Comparison of ENCODE assay signal across 25 cellular contexts in the genomic region with DNA sequence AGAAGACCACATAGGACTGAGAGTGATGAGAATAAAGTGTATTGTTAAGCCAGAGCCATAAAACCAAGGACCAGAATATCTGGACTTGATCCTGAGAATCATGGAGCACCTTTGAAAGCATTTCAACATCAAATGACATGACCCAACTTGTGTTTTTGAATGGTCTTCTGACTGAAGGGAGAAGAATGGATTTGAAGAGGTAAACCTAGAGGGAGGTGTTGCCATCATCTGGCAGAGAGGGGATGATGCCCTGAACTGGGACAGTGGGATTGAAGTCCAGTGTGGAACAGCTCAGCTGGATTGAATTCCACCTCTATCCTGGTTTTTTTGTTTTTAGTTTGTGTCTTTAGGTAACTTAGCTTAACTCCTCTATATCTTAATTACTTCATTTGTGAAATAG.
DNase-seq lines count a peak whose midpoint lies in the region; ATAC-seq and TF ChIP-seq lines count a peak whose summit lies in the region.
"Had no signal": no experiment of that assay in that cellular context is flagged by ENCODE, and none has a peak within 500 bp of the region (broad histone marks: within the 10 kb centered on the region; RNA-seq: fewer than 3 reads in every experiment).

No MANE protein-coding gene starts in this region.

- no peak overlapping the region for H4K5ac ChIP-seq in mesendoderm (ENCODE audit: low read length)

- H3K23ac ChIP-seq in mesendoderm (ENCODE audit: low read length): no peak overlapping the region

- H3K27ac Mint-ChIP-seq in WTC11: no peak overlapping the region
- H3K27ac Mint-ChIP-seq: activated naive CD8-positive, alpha-beta T cell treated with anti-CD3 and anti-CD28 coated beads for 36 hours; memory B cell; stimulated activated naive B cell treated with anti-CD40 and anti-IgM and Interleukin-4, amounts not matched to agents 10 μg/mL and 1 μg/mL and 100 μg/mL, for 72 hours had no signal

- H3K9me3 Mint-ChIP-seq in WTC11: no peaks in the 10 kb centered on the region
- H3K9me3 Mint-ChIP-seq: stimulated activated naive B cell treated with anti-CD40 and anti-IgM and Interleukin-4, amounts not matched to agents 10 μg/mL and 1 μg/mL and 100 μg/mL, for 72 hours had no signal

- no peaks in the 10 kb centered on the region for H3K79me1 ChIP-seq in mesendoderm (ENCODE audit: low read length)

- no peak overlapping the region for H3K4me2 ChIP-seq in mesendoderm (ENCODE audit: low read length)
- H3K4me2 ChIP-seq: A549 had no signal

- no peak overlapping the region for H2BK120ac ChIP-seq in mesendoderm (ENCODE audit: low read depth, low read length)

- no peak overlapping the region for H3K9ac ChIP-seq in mesendoderm (ENCODE audit: low read length)

- no peaks in the 10 kb centered on the region for H3K79me2 ChIP-seq in mesendoderm (ENCODE audit: control insufficient read depth, insufficient read depth, low read length)

- peaks cover 8% of the 10 kb centered on the region; the same call in 1 of the 2 replicates for H3K4me1 Mint-ChIP-seq in WTC11
- H3K4me1 Mint-ChIP-seq: activated naive CD8-positive, alpha-beta T cell treated with anti-CD3 and anti-CD28 coated beads for 36 hours; memory B cell; stimulated activated naive B cell treated with anti-CD40 and anti-IgM and Interleukin-4, amounts not matched to agents 10 μg/mL and 1 μg/mL and 100 μg/mL, for 72 hours had no signal

- peak; percentile 79 for ATAC-seq in WTC11
- ATAC-seq: A549; left colon; right cardiac atrium; stimulated activated naive B cell treated with anti-CD40 and anti-IgM and Interleukin-4, amounts not matched to agents 10 μg/mL and 1 μg/mL and 100 μg/mL, for 72 hours had no signal

- no peak overlapping the region for H3K4me3 Mint-ChIP-seq in WTC11
- H3K4me3 Mint-ChIP-seq: activated naive CD8-positive, alpha-beta T cell treated with anti-CD3 and anti-CD28 coated beads for 36 hours; memory B cell; stimulated activated naive B cell treated with anti-CD40 and anti-IgM and Interleukin-4, amounts not matched to agents 10 μg/mL and 1 μg/mL and 100 μg/mL, for 72 hours had no signal

- no peak overlapping the region for H3K4me3 ChIP-seq in mesendoderm (ENCODE audit: low read length)
- no peak overlapping the region for H3K4me3 ChIP-seq in prostate gland
- H3K4me3 ChIP-seq: A549, suprapubic skin had no signal

- no peak overlapping the region for H3K4ac ChIP-seq in mesendoderm (ENCODE audit: low read depth, low read length)

- no peak overlapping the region for H3K56ac ChIP-seq in mesendoderm (ENCODE audit: low read length)

- no peaks in the 10 kb centered on the region for H3K9me3 ChIP-seq in prostate gland
- H3K9me3 ChIP-seq: A549, suprapubic skin had no signal

- no peak overlapping the region for H2BK5ac ChIP-seq in mesendoderm (ENCODE audit: low read length)

- no peak overlapping the region for H3K18ac ChIP-seq in mesendoderm (ENCODE audit: low read length)

- H3K36me3 ChIP-seq in mesendoderm (ENCODE audit: control insufficient read depth, insufficient read depth, low read length): no peaks in the 10 kb centered on the region
- H3K36me3 ChIP-seq in prostate gland: no peaks in the 10 kb centered on the region
- H3K36me3 ChIP-seq: suprapubic skin had no signal

- POLR2A ChIA-PET in WTC11 (lab: Charles Lee): no interaction called here

- CTCF ChIA-PET in WTC11 (lab: Charles Lee): interaction anchor here (1.6 kb wide), 1 partner anchor 358 kb away, joined by 10 read pairs; no protein-coding TSS in a partner anchor

- H3K27me3 Mint-ChIP-seq in WTC11 (ENCODE audit: low read depth): no peaks in the 10 kb centered on the region
- H3K27me3 Mint-ChIP-seq: activated naive CD8-positive, alpha-beta T cell treated with anti-CD3 and anti-CD28 coated beads for 36 hours; memory B cell; stimulated activated naive B cell treated with anti-CD40 and anti-IgM and Interleukin-4, amounts not matched to agents 10 μg/mL and 1 μg/mL and 100 μg/mL, for 72 hours had no signal

- H3K4me1 ChIP-seq in mesendoderm (ENCODE audit: control insufficient read depth, low read depth, low read length) (no peaks in the 10 kb centered on the region), prostate gland (replicated peaks) (no peaks in the 10 kb centered on the region)
- H3K4me1 ChIP-seq: A549, suprapubic skin had no signal

- no peak overlapping the region for H2BK15ac ChIP-seq in mesendoderm (replicated peaks; ENCODE audit: low read depth)

- H4K8ac ChIP-seq in mesendoderm (ENCODE audit: low read depth, low read length): no peak overlapping the region

- DNase-seq in NCI-H82 (lab: John Stamatoyannopoulos, UW) (peak; percentile 31), NCI-H82 treated with DMSO at 0.1 percent for 48 hours (lab: John Stamatoyannopoulos, UW; ENCODE audit: unreplicated experiment) (no peak), NCI-H526 (lab: John Stamatoyannopoulos, UW) (peak; percentile 15 to 40), WTC11 (ENCODE audit: low spot score) (no peak), mesendoderm (peak; percentile 44), prostate gland (ENCODE audit: low spot score) (no peak), SIG-M5 (lab: John Stamatoyannopoulos, UW) (no peak)
- DNase-seq in stimulated activated CD4-positive, alpha-beta T cell treated with anti-CD3 and anti-CD28 coated beads, Interleukin-12 subunit alpha, Interleukin-12 subunit beta, amount 100 ng/mL, for 4 hours: no peak
- DNase-seq: activated CD4-positive, alpha-beta T cell treated with anti-CD3 and anti-CD28 coated beads, Interleukin-2, amount 50 U/mL, for 4 hours; activated CD4-positive, CD25-positive, alpha-beta regulatory T cell; activated CD8-positive, alpha-beta memory T cell treated with anti-CD3 and anti-CD28 coated beads, Interleukin-2, amount 50 U/mL, for 48 hours; activated naive CD8-positive, alpha-beta T cell treated with anti-CD3 and anti-CD28 coated beads for 36 hours; HCEC 1CT; head of caudate nucleus; left colon; NCI-H2081; occipital lobe; right cardiac atrium; Right ventricle myocardium superior; stimulated activated CD4-positive, alpha-beta T cell treated with anti-CD3 and anti-CD28 coated beads, Interleukin-4, amount 100 ng/mL, for 24 hours; stimulated activated naive B cell treated with anti-CD40 and anti-IgM and Interleukin-4, amounts not matched to agents 10 μg/mL and 1 μg/mL and 100 μg/mL, for 72 hours; SW 1271 had no signal

- TF ChIP-seq CTCF in WTC11 (IDR thresholded peaks at IDR 0.05): no peak
- no peak for TF ChIP-seq CTCF in prostate gland (IDR thresholded peaks at IDR 0.05)

- no peaks in the 10 kb centered on the region for H3K36me3 Mint-ChIP-seq in WTC11
- H3K36me3 Mint-ChIP-seq: activated naive CD8-positive, alpha-beta T cell treated with anti-CD3 and anti-CD28 coated beads for 36 hours; memory B cell; stimulated activated naive B cell treated with anti-CD40 and anti-IgM and Interleukin-4, amounts not matched to agents 10 μg/mL and 1 μg/mL and 100 μg/mL, for 72 hours had no signal

- H3K27ac ChIP-seq in mesendoderm (ENCODE audit: low read depth, low read length): no peak overlapping the region
- no peak overlapping the region for H3K27ac ChIP-seq in prostate gland
- H3K27ac ChIP-seq: A549, suprapubic skin had no signal

- H2AK5ac ChIP-seq in mesendoderm (ENCODE audit: low read length): no peak overlapping the region

- intact Hi-C loops in prostate gland (cut with DNase I): no loop called here

- H3K27me3 ChIP-seq in mesendoderm (ENCODE audit: insufficient read depth, low read length, poor library complexity): no peaks in the 10 kb centered on the region
- no peaks in the 10 kb centered on the region for H3K27me3 ChIP-seq in prostate gland (replicated peaks; ENCODE audit: insufficient read depth)
- H3K27me3 ChIP-seq: suprapubic skin had no signal

- no peak for TF ChIP-seq POLR2A in prostate gland (IDR thresholded peaks at IDR 0.05)

TF ChIP-seq in WTC11, 78 proteins besides CTCF, POLR2A, EP300 and RAD21 (continues in another document):
- TF ChIP-seq E2F4 (CRISPR knock-in tag; IDR thresholded peaks at IDR 0.05; ENCODE audit: borderline replicate concordance, low read depth) (no peak), TEAD1 (CRISPR knock-in tag; IDR thresholded peaks at IDR 0.05) (no peak)
- TF ChIP-seq, protein P1, sequence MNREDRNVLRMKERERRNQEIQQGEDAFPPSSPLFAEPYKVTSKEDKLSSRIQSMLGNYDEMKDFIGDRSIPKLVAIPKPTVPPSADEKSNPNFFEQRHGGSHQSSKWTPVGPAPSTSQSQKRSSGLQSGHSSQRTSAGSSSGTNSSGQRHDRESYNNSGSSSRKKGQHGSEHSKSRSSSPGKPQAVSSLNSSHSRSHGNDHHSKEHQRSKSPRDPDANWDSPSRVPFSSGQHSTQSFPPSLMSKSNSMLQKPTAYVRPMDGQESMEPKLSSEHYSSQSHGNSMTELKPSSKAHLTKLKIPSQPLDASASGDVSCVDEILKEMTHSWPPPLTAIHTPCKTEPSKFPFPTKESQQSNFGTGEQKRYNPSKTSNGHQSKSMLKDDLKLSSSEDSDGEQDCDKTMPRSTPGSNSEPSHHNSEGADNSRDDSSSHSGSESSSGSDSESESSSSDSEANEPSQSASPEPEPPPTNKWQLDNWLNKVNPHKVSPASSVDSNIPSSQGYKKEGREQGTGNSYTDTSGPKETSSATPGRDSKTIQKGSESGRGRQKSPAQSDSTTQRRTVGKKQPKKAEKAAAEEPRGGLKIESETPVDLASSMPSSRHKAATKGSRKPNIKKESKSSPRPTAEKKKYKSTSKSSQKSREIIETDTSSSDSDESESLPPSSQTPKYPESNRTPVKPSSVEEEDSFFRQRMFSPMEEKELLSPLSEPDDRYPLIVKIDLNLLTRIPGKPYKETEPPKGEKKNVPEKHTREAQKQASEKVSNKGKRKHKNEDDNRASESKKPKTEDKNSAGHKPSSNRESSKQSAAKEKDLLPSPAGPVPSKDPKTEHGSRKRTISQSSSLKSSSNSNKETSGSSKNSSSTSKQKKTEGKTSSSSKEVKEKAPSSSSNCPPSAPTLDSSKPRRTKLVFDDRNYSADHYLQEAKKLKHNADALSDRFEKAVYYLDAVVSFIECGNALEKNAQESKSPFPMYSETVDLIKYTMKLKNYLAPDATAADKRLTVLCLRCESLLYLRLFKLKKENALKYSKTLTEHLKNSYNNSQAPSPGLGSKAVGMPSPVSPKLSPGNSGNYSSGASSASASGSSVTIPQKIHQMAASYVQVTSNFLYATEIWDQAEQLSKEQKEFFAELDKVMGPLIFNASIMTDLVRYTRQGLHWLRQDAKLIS (CRISPR knock-in tag; IDR thresholded peaks at IDR 0.05; ENCODE audit: borderline replicate concordance): no peak

Comparison
In these comparisons a context has a peak if more than half of its experiments do, and no peak if none do; other contexts are left out.
1. DNase-seq: peak in NCI-H82 (single experiment), NCI-H526 (2 of 2) and mesendoderm (single experiment); none in NCI-H82 treated with DMSO at 0.1 percent for 48 hours (single experiment), WTC11 (single experiment), prostate gland (single experiment), SIG-M5 (single experiment) and stimulated activated CD4-positive, alpha-beta T cell treated with anti-CD3 and anti-CD28 coated beads, Interleukin-12 subunit alpha, Interleukin-12 subunit beta, amount 100 ng/mL, for 4 hours (single experiment).